27 cellular contexts compared by ENCODE assay signal in the genomic region with DNA sequence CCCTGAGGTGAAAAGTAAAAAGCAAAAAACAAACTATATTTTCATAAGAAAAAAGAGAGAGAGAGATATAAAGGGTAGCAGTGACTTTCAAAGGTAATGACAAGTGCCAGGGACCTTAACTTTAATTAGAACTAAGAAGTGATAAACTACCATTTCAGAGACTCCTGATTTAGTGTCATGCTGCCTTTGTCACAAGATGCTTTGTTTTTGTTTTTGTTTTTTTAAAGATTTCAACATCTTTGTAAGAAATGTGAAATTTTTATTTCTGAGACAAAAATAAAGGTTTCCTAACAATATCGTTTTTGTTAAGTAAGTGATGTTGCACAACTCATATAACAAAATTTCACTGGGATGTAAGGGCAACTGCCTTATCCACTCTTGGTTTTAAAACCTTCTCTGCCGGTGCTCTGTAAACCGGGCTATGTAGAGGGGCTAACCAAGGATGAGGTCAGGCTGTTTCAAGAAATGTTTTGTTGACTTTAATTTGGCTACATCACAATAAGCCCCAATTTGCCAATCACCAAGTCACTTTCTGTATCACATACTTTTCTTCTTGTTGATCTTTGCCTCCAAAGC. TPM values are rescaled to one million over a fixed set of nuclear protein-coding genes. Genes with fewer than 3 reads are reported as not detected.
"Had no signal": no experiment of that assay in that cellular context is flagged by ENCODE, and none has a peak within 500 bp of the region (broad histone marks: within the 10 kb centered on the region; RNA-seq: fewer than 3 reads in every experiment).

No MANE protein-coding gene starts in this region.

- ATAC-seq: activated CD4-positive, CD25-positive, alpha-beta regulatory T cell treated with anti-CD3 and anti-CD28 coated beads, Interleukin-2, amount 50 U/mL, for 24 hours; activated T-cell treated with anti-CD3 and anti-CD28 coated beads, Interleukin-2, amount 50 U/mL, for 72 hours; body of pancreas; natural killer cell; T-helper 17 cell; upper lobe of right lung had no signal

- H3K27me3 Mint-ChIP-seq: activated CD4-positive, alpha-beta memory T cell treated with anti-CD3 and anti-CD28 coated beads, Interleukin-2, amount 10 ng/mL, durations not matched to agents 7 days and 5 days; activated CD4-positive, alpha-beta T cell treated with anti-CD3 and anti-CD28 coated beads, Interleukin-2, amount 10 ng/mL, durations not matched to agents 24 days and 14 days; stimulated activated naive CD8-positive, alpha-beta T cell treated with anti-CD3 and anti-CD28 coated beads, Interleukin-15, Interleukin-2, amounts not matched to agents 100 ng/mL and 50 ng/mL, for 24 hours; T-helper 17 cell had no signal

- DNase-seq: activated CD4-positive, alpha-beta memory T cell treated with anti-CD3 and anti-CD28 coated beads, Interleukin-2, amount 10 ng/mL, durations not matched to agents 7 days and 5 days; activated CD4-positive, alpha-beta T cell treated with anti-CD3 and anti-CD28 coated beads, Interleukin-2, amount 10 ng/mL, durations not matched to agents 24 days and 14 days; activated effector memory CD4-positive, alpha-beta T cell treated with Interleukin-2 at 50 U/mL for 16 hours; activated naive CD4-positive, alpha-beta T cell treated with anti-CD3 and anti-CD28 coated beads for 36 hours; activated T-cell treated with anti-CD3 and anti-CD28 coated beads, Interleukin-2, amount 50 U/mL, for 72 hours; anterior cingulate cortex; body of pancreas; cortex of kidney; endodermal cell; foreskin melanocyte; glutamatergic neuron; midbrain; natural killer cell; stimulated activated CD4-positive, alpha-beta T cell treated with anti-CD3 and anti-CD28 coated beads, Interleukin-1b, Interleukin-23, amount 100 ng/mL, for 48 hours; substantia nigra; T-helper 17 cell; thyroid gland; upper lobe of right lung had no signal

- H3K27ac ChIP-seq: body of pancreas, cardiac muscle cell, hepatocyte, prostate gland, thyroid gland, upper lobe of right lung, VCaP had no signal

- H3K27ac Mint-ChIP-seq: activated CD4-positive, alpha-beta memory T cell treated with anti-CD3 and anti-CD28 coated beads, Interleukin-2, amount 10 ng/mL, durations not matched to agents 7 days and 5 days; activated CD4-positive, alpha-beta T cell treated with anti-CD3 and anti-CD28 coated beads, Interleukin-2, amount 10 ng/mL, durations not matched to agents 24 days and 14 days; activated naive CD4-positive, alpha-beta T cell treated with anti-CD3 and anti-CD28 coated beads for 36 hours; activated T-cell treated with anti-CD3 and anti-CD28 coated beads, Interleukin-2, amount 50 U/mL, for 72 hours; endodermal cell; natural killer cell; stimulated activated naive CD8-positive, alpha-beta T cell treated with anti-CD3 and anti-CD28 coated beads, Interleukin-15, Interleukin-2, amounts not matched to agents 100 ng/mL and 50 ng/mL, for 24 hours; T-helper 17 cell had no signal

- H3K4me2 ChIP-seq: hepatocyte had no signal

- H3K4me3 ChIP-seq: body of pancreas, cardiac muscle cell, hepatocyte, prostate gland, thyroid gland, upper lobe of right lung had no signal

- H3K4me1 Mint-ChIP-seq: activated CD4-positive, alpha-beta memory T cell treated with anti-CD3 and anti-CD28 coated beads, Interleukin-2, amount 10 ng/mL, durations not matched to agents 7 days and 5 days; activated CD4-positive, alpha-beta T cell treated with anti-CD3 and anti-CD28 coated beads, Interleukin-2, amount 10 ng/mL, durations not matched to agents 24 days and 14 days; endodermal cell; natural killer cell had no signal

- H3K9me3 Mint-ChIP-seq: activated CD4-positive, alpha-beta memory T cell treated with anti-CD3 and anti-CD28 coated beads, Interleukin-2, amount 10 ng/mL, durations not matched to agents 7 days and 5 days; activated naive CD4-positive, alpha-beta T cell treated with anti-CD3 and anti-CD28 coated beads for 36 hours had no signal

- H3K4me1 ChIP-seq: body of pancreas, prostate gland, thyroid gland, upper lobe of right lung had no signal

- H3K9me3 ChIP-seq: body of pancreas, prostate gland, thyroid gland, upper lobe of right lung had no signal

- H2AFZ ChIP-seq: hepatocyte had no signal

- H3K4me3 Mint-ChIP-seq: activated CD4-positive, alpha-beta memory T cell treated with anti-CD3 and anti-CD28 coated beads, Interleukin-2, amount 10 ng/mL, durations not matched to agents 7 days and 5 days; activated CD4-positive, alpha-beta T cell treated with anti-CD3 and anti-CD28 coated beads, Interleukin-2, amount 10 ng/mL, durations not matched to agents 24 days and 14 days; activated naive CD4-positive, alpha-beta T cell treated with anti-CD3 and anti-CD28 coated beads for 36 hours; activated T-cell treated with anti-CD3 and anti-CD28 coated beads, Interleukin-2, amount 50 U/mL, for 72 hours; endodermal cell; natural killer cell; stimulated activated naive CD8-positive, alpha-beta T cell treated with anti-CD3 and anti-CD28 coated beads, Interleukin-15, Interleukin-2, amounts not matched to agents 100 ng/mL and 50 ng/mL, for 24 hours; T-helper 17 cell had no signal

- H3K27me3 ChIP-seq: body of pancreas, cardiac muscle cell, hepatocyte, thyroid gland, upper lobe of right lung had no signal

RNA-seq across cellular contexts. Expression of a gene that starts 35.1 kb away (rescaled TPM):
- total RNA-seq: activated CD4-positive, alpha-beta memory T cell treated with anti-CD3 and anti-CD28 coated beads, Interleukin-2, amount 10 ng/mL, durations not matched to agents 7 days and 5 days; activated CD4-positive, alpha-beta T cell treated with anti-CD3 and anti-CD28 coated beads, Interleukin-2, amount 10 ng/mL, durations not matched to agents 24 days and 14 days; activated naive CD4-positive, alpha-beta T cell treated with anti-CD3 and anti-CD28 coated beads for 36 hours; body of pancreas; epithelial cell of proximal tubule; liver; natural killer cell; osteocyte; T-helper 17 cell had no signal
